Comparison of ENCODE assay signal across 26 cellular contexts in genomic region chr11:69065136-69065710, GRCh38. TPM values are rescaled to one million over a fixed set of nuclear protein-coding genes. Genes with fewer than 3 reads are reported as not detected.
"Had no signal": no experiment of that assay in that cellular context is flagged by ENCODE, and none has a peak within 500 bp of the region (broad histone marks: within the 10 kb centered on the region; RNA-seq: fewer than 3 reads in every experiment).

No MANE protein-coding gene starts in this region.

- H3K27me3 ChIP-seq: body of pancreas, dorsolateral prefrontal cortex, left lung, ovary, uterus had no signal

- DNase-seq: activated CD4-positive, alpha-beta T cell treated with anti-CD3 and anti-CD28 coated beads for 4 hours; activated CD4-positive, alpha-beta T cell treated with anti-CD3 and anti-CD28 coated beads, Interleukin-2, amount 50 U/mL, for 4 hours; activated effector memory CD4-positive, alpha-beta T cell treated with Interleukin-2 at 50 U/mL for 16 hours; activated naive CD4-positive, alpha-beta T cell treated with Interleukin-2 at 50 U/mL for 16 hours; activated T-cell treated with anti-CD3 and anti-CD28 coated beads for 4 hours; activated T-cell treated with anti-CD3 and anti-CD28 coated beads, Interleukin-2, amount 50 U/mL, for 72 hours; anterior cingulate cortex; body of pancreas; dorsolateral prefrontal cortex; effector memory CD4-positive, alpha-beta T cell; head of caudate nucleus; hypothalamus; mucosa of descending colon; retina; small intestine; stimulated activated CD4-positive, alpha-beta T cell treated with anti-CD3 and anti-CD28 coated beads, Interleukin-4, amount 100 ng/mL, for 24 hours; T-cell; uterus had no signal

- H3K4me1 ChIP-seq: body of pancreas, left lung, uterus had no signal

- H3K36me3 ChIP-seq: ovary, uterus had no signal

- FAIRE-seq: small intestine had no signal

- H3K27ac ChIP-seq: body of pancreas, coronary artery, left lung, VCaP had no signal

- ATAC-seq: activated T-cell treated with anti-CD3 and anti-CD28 coated beads, Interleukin-2, amount 50 U/mL, for 72 hours; body of pancreas; left lung; stimulated activated effector memory CD8-positive, alpha-beta T cell treated with anti-CD3 and anti-CD28 coated beads, Interleukin-12 subunit alpha, Interleukin-12 subunit beta, amount 100 ng/mL, for 72 hours; T-cell had no signal

- H3K9me3 ChIP-seq: body of pancreas, left lung, mucosa of descending colon, ovary, uterus had no signal

- H3K4me3 ChIP-seq: body of pancreas, coronary artery, left lung, lung, mucosa of descending colon, ovary, uterus had no signal

RNA-seq across cellular contexts. Expression of gene MRGPRF, which starts 52.2 kb away (rescaled TPM):
- total RNA-seq: activated T-cell treated with anti-CD3 and anti-CD28 coated beads, Interleukin-2, amount 50 U/mL, for 72 hours; myocyte; natural killer cell treated with Interleukin-12 subunit alpha and Interleukin-12 subunit beta and Interleukin-15 and Interleukin-18, amount 100 ng/mL, for 72 hours; T-cell had no signal
